Comparison of ENCODE assay signal across 7 cellular contexts in the genomic region with DNA sequence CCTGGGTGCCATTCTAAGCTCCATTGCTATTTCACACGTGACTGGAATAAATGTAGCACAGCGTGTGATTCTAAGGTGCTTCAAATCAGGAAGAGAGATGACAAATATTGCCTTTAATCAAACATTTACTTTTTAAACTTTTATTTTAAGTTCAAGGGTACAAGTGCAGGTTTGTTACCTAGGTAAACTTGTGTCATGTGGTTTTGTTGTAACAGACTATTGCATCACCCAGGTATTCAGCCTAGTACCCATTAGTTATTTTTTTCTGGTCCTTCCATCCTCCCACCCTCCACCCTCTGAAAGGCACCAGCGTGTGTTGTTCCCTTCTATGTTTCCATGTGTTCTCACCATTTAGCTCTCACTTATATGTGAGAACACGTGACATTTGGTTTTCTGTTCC.
"Had no signal": no experiment of that assay in that cellular context is flagged by ENCODE, and none has a peak within 500 bp of the region (broad histone marks: within the 10 kb centered on the region; RNA-seq: fewer than 3 reads in every experiment).

No MANE protein-coding gene starts in this region.

- FAIRE-seq: HTR-8/SVneo, K562 had no signal

- H3K4me1 Mint-ChIP-seq: IgD-negative memory B cell had no signal

- H3K4me2 ChIP-seq: KMS-11 had no signal

- H3K27ac Mint-ChIP-seq: IgD-negative memory B cell had no signal

- H3K9ac ChIP-seq: KMS-11 had no signal

- ATAC-seq: K562 had no signal

- H3K27ac ChIP-seq: HL-60, KMS-11 had no signal

- H3K4me3 ChIP-seq: K562 had no signal

- DNase-seq: KBM-7, KG1 had no signal

- H3K4me3 Mint-ChIP-seq: IgD-negative memory B cell had no signal

- H3K36me3 Mint-ChIP-seq: IgD-negative memory B cell had no signal

- H3K27me3 Mint-ChIP-seq: IgD-negative memory B cell had no signal
